1 cellular context compared by ENCODE assay signal in genomic region chr1:236476019-236476418, GRCh38.
TF ChIP-seq lines count a peak whose summit lies in the region.

No MANE protein-coding gene starts in this region.

TF ChIP-seq in HEK293, 187 proteins besides CTCF, POLR2A, EP300 and RAD21 (continued from another document and continues in another):
- TF ChIP-seq ZBTB10 (tag by site-specific recombination; IDR thresholded peaks at IDR 0.05) = no peak
- no peak for TF ChIP-seq ZBTB17 (tag by site-specific recombination; IDR thresholded peaks at IDR 0.05)
- TF ChIP-seq ZNF138 (tag by site-specific recombination; IDR thresholded peaks at IDR 0.05; ENCODE audit: borderline replicate concordance) = peak; percentile 83
- TF ChIP-seq ZNF580 (tag by site-specific recombination; IDR thresholded peaks at IDR 0.05) = 0 out of 2 replicates have a peak, but pooled peaks have one; percentile 61
- TF ChIP-seq PRDM4 (tag by site-specific recombination; IDR thresholded peaks at IDR 0.05) = no peak
- no peak for TF ChIP-seq ZNF600 (tag by site-specific recombination; IDR thresholded peaks at IDR 0.05)
- peak; percentile 65 for TF ChIP-seq ZNF791 (tag by site-specific recombination; IDR thresholded peaks at IDR 0.05)
- TF ChIP-seq ZBTB21 (tag by site-specific recombination; IDR thresholded peaks at IDR 0.05) = 0 out of 2 replicates have a peak, but pooled peaks have one; percentile 40
- no peak for TF ChIP-seq SP7 (tag by site-specific recombination; IDR thresholded peaks at IDR 0.05)
- TF ChIP-seq ZNF398 (tag by site-specific recombination; IDR thresholded peaks at IDR 0.05) = no peak
- peak; percentile 66; the same call in 1 of the 2 replicates for TF ChIP-seq MZF1 (tag by site-specific recombination; IDR thresholded peaks at IDR 0.05; ENCODE audit: borderline replicate concordance)
- TF ChIP-seq ZNF2 (tag by site-specific recombination; IDR thresholded peaks at IDR 0.05) = no peak
- TF ChIP-seq PRDM6 (tag by site-specific recombination; IDR thresholded peaks at IDR 0.05) = no peak
- TF ChIP-seq ZNF629 (tag by site-specific recombination; IDR thresholded peaks at IDR 0.05) = peak; percentile 60
- TF ChIP-seq KLF17 (tag by site-specific recombination; IDR thresholded peaks at IDR 0.05) = no peak
- TF ChIP-seq ZNF140 (tag by site-specific recombination; IDR thresholded peaks at IDR 0.05) = peak; percentile 84
- no peak for TF ChIP-seq KLF9 (tag by site-specific recombination; IDR thresholded peaks at IDR 0.05; ENCODE audit: low read depth)
- TF ChIP-seq ZNF529 (tag by site-specific recombination; IDR thresholded peaks at IDR 0.05; ENCODE audit: insufficient replicate concordance) = peak; percentile 72
- peak; percentile 96 for TF ChIP-seq ZNF426 (tag by site-specific recombination; IDR thresholded peaks at IDR 0.05)
- 0 out of 2 replicates have a peak, but pooled peaks have one; percentile 58 for TF ChIP-seq ZNF501 (tag by site-specific recombination; IDR thresholded peaks at IDR 0.05)
- no peak for TF ChIP-seq ZNF624 (tag by site-specific recombination; IDR thresholded peaks at IDR 0.05)
- peak; percentile 80; the same call in 1 of the 2 replicates for TF ChIP-seq ZNF514 (tag by site-specific recombination; IDR thresholded peaks at IDR 0.05)
- no peak for TF ChIP-seq HOXD13 (CRISPR knock-in tag; IDR thresholded peaks at IDR 0.05; ENCODE audit: borderline replicate concordance)
- no peak for TF ChIP-seq ZFP41 (tag by site-specific recombination; IDR thresholded peaks at IDR 0.05; ENCODE audit: borderline replicate concordance)
- TF ChIP-seq ZNF518A (tag by site-specific recombination; conservative IDR thresholded peaks at IDR 0.05; ENCODE audit: low read depth) = peak; percentile 95
- TF ChIP-seq ZFP3 (tag by site-specific recombination; IDR thresholded peaks at IDR 0.05; ENCODE audit: low read depth) = 0 out of 2 replicates have a peak, but pooled peaks have one; percentile 30
- TF ChIP-seq ZNF394 (tag by site-specific recombination; IDR thresholded peaks at IDR 0.05; ENCODE audit: borderline replicate concordance) = peak; percentile 97
- TF ChIP-seq GLIS2 (tag by site-specific recombination; IDR thresholded peaks at IDR 0.05) = no peak
- TF ChIP-seq GFI1B (tag by site-specific recombination; IDR thresholded peaks at IDR 0.05) = peak; percentile 74; the same call in 1 of the 2 replicates
- no peak for TF ChIP-seq ZNF777 (tag by site-specific recombination; IDR thresholded peaks at IDR 0.05; ENCODE audit: borderline replicate concordance)
- peak; percentile 90 for TF ChIP-seq ZNF510 (tag by site-specific recombination; IDR thresholded peaks at IDR 0.05; ENCODE audit: insufficient replicate concordance)
- TF ChIP-seq HOXA7 (CRISPR knock-in tag; IDR thresholded peaks at IDR 0.05; ENCODE audit: borderline replicate concordance) = no peak
- 0 out of 2 replicates have a peak, but pooled peaks have one; percentile 44 for TF ChIP-seq ZFP37 (tag by site-specific recombination; IDR thresholded peaks at IDR 0.05)
- TF ChIP-seq RBAK (tag by site-specific recombination; IDR thresholded peaks at IDR 0.05) = peak; percentile 45; the same call in 1 of the 2 replicates
- peak; percentile 77 for TF ChIP-seq ZXDB (tag by site-specific recombination; IDR thresholded peaks at IDR 0.05)
- no peak for TF ChIP-seq BCL11A (tag by site-specific recombination; IDR thresholded peaks at IDR 0.05; ENCODE audit: low read depth)
- TF ChIP-seq ZNF133 (tag by site-specific recombination; IDR thresholded peaks at IDR 0.05) = no peak
- peak; percentile 31; the same call in 1 of the 2 replicates for TF ChIP-seq SP3 (tag by site-specific recombination; IDR thresholded peaks at IDR 0.05)
- peak; percentile 81 for TF ChIP-seq ZNF664 (tag by site-specific recombination; IDR thresholded peaks at IDR 0.05)
- TF ChIP-seq ZNF23 (tag by site-specific recombination; IDR thresholded peaks at IDR 0.05; ENCODE audit: borderline replicate concordance) = no peak
- no peak for TF ChIP-seq KLF1 (tag by site-specific recombination; IDR thresholded peaks at IDR 0.05)
- peak; percentile 46; the same call in 1 of the 2 replicates for TF ChIP-seq ZNF214 (tag by site-specific recombination; IDR thresholded peaks at IDR 0.05; ENCODE audit: borderline replicate concordance)
- peak; percentile 63; the same call in 1 of the 2 replicates for TF ChIP-seq GLI2 (tag by site-specific recombination; IDR thresholded peaks at IDR 0.05; ENCODE audit: borderline replicate concordance, low read depth)
- TF ChIP-seq ZSCAN16 (tag by site-specific recombination; IDR thresholded peaks at IDR 0.05) = no peak
- peak; percentile 83 for TF ChIP-seq REST (tag by site-specific recombination; IDR thresholded peaks at IDR 0.05)
- no peak for TF ChIP-seq ZIC2 (tag by site-specific recombination; IDR thresholded peaks at IDR 0.05)
